In genomic region chrX:87489071-87489470, GRCh38 we compare ENCODE assay signal across 22 cellular contexts. TPM values are rescaled to one million over a fixed set of nuclear protein-coding genes. Genes with fewer than 3 reads are reported as not detected.
"Had no signal": no experiment of that assay in that cellular context is flagged by ENCODE, and none has a peak within 500 bp of the region (broad histone marks: within the 10 kb centered on the region; RNA-seq: fewer than 3 reads in every experiment).

No MANE protein-coding gene starts in this region.

- H3K36me3 ChIP-seq: heart right ventricle, left lung, transverse colon had no signal

- H3K27me3 ChIP-seq: foreskin keratinocyte, left lung, testis, transverse colon had no signal

- H3K4me3 ChIP-seq: heart right ventricle, left lung, lung, mucosa of descending colon, testis, transverse colon had no signal

- H3K9me3 ChIP-seq: heart right ventricle, left lung, mucosa of descending colon, testis, transverse colon had no signal

- DNase-seq: activated CD4-positive, alpha-beta T cell treated with anti-CD3 and anti-CD28 coated beads for 36 hours; activated CD4-positive, CD25-positive, alpha-beta regulatory T cell; activated CD8-positive, alpha-beta memory T cell treated with anti-CD3 and anti-CD28 coated beads, Interleukin-2, amount 10 ng/mL, durations not matched to agents 7 days and 5 days; activated CD8-positive, alpha-beta T cell treated with anti-CD3 and anti-CD28 coated beads, Interleukin-2, amount 10 ng/mL, durations not matched to agents 7 days and 5 days; activated naive CD8-positive, alpha-beta T cell treated with anti-CD3 and anti-CD28 coated beads, Interleukin-2, amount 50 U/mL, for 24 hours; activated T-cell treated with anti-CD3 and anti-CD28 coated beads, Interleukin-2, amount 50 U/mL, for 48 hours; caudate nucleus; effector CD4-positive, alpha-beta T cell; foreskin keratinocyte; heart right ventricle; left lung; mucosa of descending colon; right cardiac atrium; stimulated activated CD4-positive, alpha-beta T cell treated with anti-CD3 and anti-CD28 coated beads, Interleukin-2, amount 100 ng/mL, for 48 hours; stimulated activated naive CD8-positive, alpha-beta T cell treated with anti-CD3 and anti-CD28 coated beads, Interleukin-15, Interleukin-2, amounts not matched to agents 100 U/mL and 50 U/mL, for 24 hours; T-helper 2 cell; testis; transverse colon had no signal

- ATAC-seq: activated CD4-positive, alpha-beta T cell treated with anti-CD3 and anti-CD28 coated beads for 36 hours; activated CD8-positive, alpha-beta memory T cell treated with anti-CD3 and anti-CD28 coated beads, Interleukin-2, amount 10 ng/mL, durations not matched to agents 7 days and 5 days; activated CD8-positive, alpha-beta T cell treated with anti-CD3 and anti-CD28 coated beads, Interleukin-2, amount 10 ng/mL, durations not matched to agents 7 days and 5 days; activated naive CD8-positive, alpha-beta T cell treated with anti-CD3 and anti-CD28 coated beads, Interleukin-2, amount 50 U/mL, for 24 hours; foreskin keratinocyte; heart right ventricle; left lung; mucosa of descending colon; natural killer cell treated with Interleukin-12 subunit alpha and Interleukin-12 subunit beta and Interleukin-15 and Interleukin-18, amount 100 ng/mL, for 72 hours; right cardiac atrium; SK-N-SH treated with all-trans-retinoic acid at 6 μM for 48 hours; stimulated activated naive CD8-positive, alpha-beta T cell treated with anti-CD3 and anti-CD28 coated beads, Interleukin-15, Interleukin-2, amounts not matched to agents 100 U/mL and 50 U/mL, for 24 hours had no signal

- H3K27ac ChIP-seq: foreskin keratinocyte, heart right ventricle, left lung, testis, transverse colon had no signal

- H3K4me1 ChIP-seq: foreskin keratinocyte, heart right ventricle, left lung, testis, transverse colon had no signal

RNA-seq across cellular contexts. Expression of gene KLHL4, which starts 28.5 kb away (rescaled TPM):
- total RNA-seq: activated CD4-positive, alpha-beta T cell treated with anti-CD3 and anti-CD28 coated beads for 36 hours; activated CD8-positive, alpha-beta T cell treated with anti-CD3 and anti-CD28 coated beads, Interleukin-2, amount 10 ng/mL, durations not matched to agents 7 days and 5 days; activated T-helper 2 cell treated with anti-CD3 and anti-CD28 coated beads, Interferon-gamma antibody, Interleukin-2, Interleukin-4, amounts not matched to agents 10 μg/mL and 5 μg/mL and 100 μg/mL, durations not matched to agents 14 hours and 24 hours and 36 hours; foreskin keratinocyte; natural killer cell treated with Interleukin-12 subunit alpha and Interleukin-12 subunit beta and Interleukin-15 and Interleukin-18, amount 100 ng/mL, for 72 hours had no signal
- polyA plus RNA-seq: foreskin keratinocyte had no signal
